In genomic region chr2:200309296-200309846, GRCh38 we compare ENCODE assay signal across 1 cellular context.
TF ChIP-seq lines count a peak whose summit lies in the region.

No MANE protein-coding gene starts in this region.

TF ChIP-seq in HepG2, 621 proteins besides CTCF, POLR2A, EP300 and RAD21 (continued from another document):
- no peak for TF ChIP-seq KIAA2018 (CRISPR knock-in tag; IDR thresholded peaks at IDR 0.05; ENCODE audit: borderline replicate concordance)
- peak; percentile 73 for TF ChIP-seq ZNF646 (CRISPR knock-in tag; IDR thresholded peaks at IDR 0.05)
- TF ChIP-seq ZNF761 (CRISPR knock-in tag; conservative IDR thresholded peaks at IDR 0.05) = no peak
- no peak for TF ChIP-seq SRF (IDR thresholded peaks at IDR 0.05; ENCODE audit: low read depth, low read length)
- TF ChIP-seq SIN3A (IDR thresholded peaks at IDR 0.05; ENCODE audit: borderline replicate concordance, low read depth, low read length) = 0 out of 2 replicates have a peak, but pooled peaks have one; percentile 29
TF ChIP-seq in HepG2: peak in this region for 17.
